Comparison of ENCODE assay signal across 17 cellular contexts in genomic region chr4:180330521-180330920, GRCh38.
DNase-seq lines count a peak whose midpoint lies in the region; ATAC-seq and TF ChIP-seq lines count a peak whose summit lies in the region.
"Had no signal": no experiment of that assay in that cellular context is flagged by ENCODE, and none has a peak within 500 bp of the region (broad histone marks: within the 10 kb centered on the region; RNA-seq: fewer than 3 reads in every experiment).

No MANE protein-coding gene starts in this region.

- DNase-seq in RWPE2 (ENCODE audit: low spot score) (no peak), dedifferentiated amniotic fluid mesenchymal stem cell (ENCODE audit: extremely low spot score) (peak; percentile 40), kidney tubule cell (ENCODE audit: low spot score) (peak; percentile 57), left cardiac atrium (no peak), germinal center (ENCODE audit: low spot score) (no peak)
- DNase-seq: BE2C; CD4-positive, alpha-beta memory T cell; DMS153; DMS79 treated with DMSO at 0.1 percent for 48 hours; EL; GDM1; HCEC 1CT; HFFc6 had no signal

- no peak for TF ChIP-seq CTCF in RWPE2 (IDR thresholded peaks at IDR 0.05; ENCODE audit: poor library complexity, severe bottlenecking)

- intact Hi-C loops in left cardiac atrium (cut with DNase I) = no loop called here

- H3K9me3 ChIP-seq in RWPE2 (ENCODE audit: severe bottlenecking) = no peaks in the 10 kb centered on the region
- H3K9me3 ChIP-seq: A549, BE2C had no signal

- H3K4me1 ChIP-seq in RWPE2 (ENCODE audit: insufficient read depth, poor library complexity, severe bottlenecking) = peaks cover 17% of the 10 kb centered on the region
- H3K4me1 ChIP-seq: A549, BE2C had no signal

- no peaks in the 10 kb centered on the region; the same call in 1 of the 2 replicates for H3K36me3 ChIP-seq in RWPE2 (ENCODE audit: low read depth)
- H3K36me3 ChIP-seq: BE2C had no signal

- H3K27me3 ChIP-seq in RWPE2 (ENCODE audit: insufficient read depth, poor library complexity, severe bottlenecking) = no peaks in the 10 kb centered on the region
- H3K27me3 ChIP-seq: BE2C had no signal

- H3K27ac ChIP-seq in RWPE2 (ENCODE audit: poor library complexity, severe bottlenecking) = peak overlapping the region; percentile 23
- H3K27ac ChIP-seq: A549, C4-2B had no signal

- ATAC-seq in RWPE2 (ENCODE audit: low read depth) = peak; percentile 71
- ATAC-seq in GM21528 (IDR thresholded peaks at IDR 0.05; ENCODE audit: low FRiP score, unreplicated experiment) = no peak
- ATAC-seq in HG02642 (IDR thresholded peaks at IDR 0.05; ENCODE audit: poor library complexity, unreplicated experiment) = no peak
- ATAC-seq in left cardiac atrium = no peak
- ATAC-seq: A549 had no signal

- no peak overlapping the region for H3K4me3 ChIP-seq in RWPE2 (ENCODE audit: severe bottlenecking)
- H3K4me3 ChIP-seq: A549 had no signal

Comparison
In these comparisons a context has a peak if more than half of its experiments do, and no peak if none do; other contexts are left out.
1. DNase-seq: peak in dedifferentiated amniotic fluid mesenchymal stem cell (single experiment) and kidney tubule cell (single experiment); none in RWPE2 (single experiment), left cardiac atrium (single experiment) and germinal center (single experiment).